ENCODE assay signal across 8 cellular contexts in the genomic region with DNA sequence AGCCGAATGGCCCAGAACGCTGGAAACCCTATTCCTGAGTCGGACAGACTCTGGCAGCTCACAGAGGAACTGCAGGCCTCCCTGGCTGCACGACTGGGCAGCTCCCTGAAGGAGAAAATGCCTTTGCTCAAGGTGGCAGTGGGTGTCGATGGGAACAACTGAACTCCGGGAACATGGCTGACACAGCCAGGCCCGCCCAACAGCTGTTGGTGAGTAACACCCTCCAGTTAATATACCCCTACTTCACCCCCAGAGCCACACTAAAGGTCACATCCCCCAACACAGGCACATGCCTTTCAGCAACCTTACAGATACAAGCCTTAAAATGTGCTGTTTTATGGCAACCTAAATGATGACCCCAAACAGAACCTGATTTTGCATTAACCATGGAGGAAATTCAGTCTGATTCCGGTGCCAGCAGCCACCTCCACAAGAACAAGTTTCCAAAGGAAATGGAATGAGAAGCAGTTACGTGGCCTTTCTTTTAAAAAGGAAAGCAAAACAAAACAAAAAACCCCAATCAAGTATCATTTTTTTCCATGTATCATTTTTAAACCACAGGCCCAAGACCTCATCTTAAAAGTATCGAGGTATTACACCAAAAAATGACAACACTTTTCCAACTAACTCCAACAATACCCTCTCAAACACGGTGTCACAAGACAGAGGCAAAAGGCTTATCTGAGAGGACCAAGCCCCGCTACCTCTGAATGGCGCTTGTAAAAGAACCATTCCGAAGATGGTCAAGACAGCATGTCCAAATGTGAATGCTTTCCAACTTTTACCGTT. TPM values are rescaled to one million over a fixed set of nuclear protein-coding genes. Genes with fewer than 3 reads are reported as not detected.
A peak's percentile ranks its signal among the peaks of the same experiment; 100 is the strongest.
DNase-seq lines count a peak whose midpoint lies in the region; ATAC-seq and TF ChIP-seq lines count a peak whose summit lies in the region.

No MANE protein-coding gene starts in this region.

- peak; percentile 81 for DNase-seq in activated effector memory CD4-positive, alpha-beta T cell treated with anti-CD3 and anti-CD28 coated beads, Interleukin-2, amount 50 U/mL, for 16 hours
- no peak for DNase-seq in activated effector memory CD4-positive, alpha-beta T cell treated with Interleukin-2 at 50 U/mL for 16 hours
- DNase-seq in activated CD4-positive, alpha-beta memory T cell treated with anti-CD3 and anti-CD28 coated beads, Interleukin-2, amount 10 ng/mL, durations not matched to agents 7 days and 5 days, result peak; percentile 45
- DNase-seq in endothelial cell (ENCODE audit: low spot score) (no peak), mucosa of descending colon (peak; percentile 66 to 77 (median 69)), substantia nigra (lab: John Stamatoyannopoulos, UW) (peak in 39 of 49 donors; percentile 9 to 64 (median 41)), NCI-H1436 treated with DMSO at 0.1 percent for 48 hours (lab: John Stamatoyannopoulos, UW) (no peak)

- H3K36me3 Mint-ChIP-seq in activated CD4-positive, alpha-beta memory T cell treated with anti-CD3 and anti-CD28 coated beads, Interleukin-2, amount 10 ng/mL, durations not matched to agents 7 days and 5 days (ENCODE audit: low read depth), result peaks cover 28% of the 10 kb centered on the region
- H3K36me3 Mint-ChIP-seq in endothelial cell (ENCODE audit: low read depth, unreplicated experiment), result peaks cover 4% of the 10 kb centered on the region

- peak overlapping the region; percentile 97 for H3K27ac Mint-ChIP-seq in activated CD4-positive, alpha-beta memory T cell treated with anti-CD3 and anti-CD28 coated beads, Interleukin-2, amount 10 ng/mL, durations not matched to agents 7 days and 5 days
- H3K27ac Mint-ChIP-seq in endothelial cell (ENCODE audit: unreplicated experiment), result no peak overlapping the region

- H3K27ac ChIP-seq in substantia nigra (ENCODE audit: low read depth, low read length, poor library complexity, severe bottlenecking), result peak overlapping the region; percentile 91

- no peaks in the 10 kb centered on the region for H3K27me3 Mint-ChIP-seq in activated CD4-positive, alpha-beta memory T cell treated with anti-CD3 and anti-CD28 coated beads, Interleukin-2, amount 10 ng/mL, durations not matched to agents 7 days and 5 days
- peaks cover 17% of the 10 kb centered on the region for H3K27me3 Mint-ChIP-seq in endothelial cell (ENCODE audit: unreplicated experiment)

- no peaks in the 10 kb centered on the region for H3K9me3 Mint-ChIP-seq in activated CD4-positive, alpha-beta memory T cell treated with anti-CD3 and anti-CD28 coated beads, Interleukin-2, amount 10 ng/mL, durations not matched to agents 7 days and 5 days
- H3K9me3 Mint-ChIP-seq in endothelial cell (ENCODE audit: unreplicated experiment), result no peaks in the 10 kb centered on the region

- CTCF ChIA-PET in activated CD4-positive, alpha-beta memory T cell treated with anti-CD3 and anti-CD28 coated beads, Interleukin-2, amount 10 ng/mL, durations not matched to agents 7 days and 5 days (lab: Charles Lee), result interaction anchor here (0.9 to 1.4 kb wide), 4 partner anchors 8 to 191 kb away, joined by 3 to 6 read pairs (median 4); no protein-coding TSS in a partner anchor

- TF ChIP-seq CTCF in endothelial cell (IDR thresholded peaks at IDR 0.05; ENCODE audit: unreplicated experiment) (no peak), mucosa of descending colon (IDR thresholded peaks at IDR 0.05) (no peak)

- POLR2A ChIA-PET in activated CD4-positive, alpha-beta memory T cell treated with anti-CD3 and anti-CD28 coated beads, Interleukin-2, amount 10 ng/mL, durations not matched to agents 7 days and 5 days (lab: Charles Lee), result interaction anchor here (1.0 to 5.6 kb wide), 9 partner anchors 9 to 196 kb away, joined by 3 to 95 read pairs (median 5); no protein-coding TSS in a partner anchor

- peaks cover 43% of the 10 kb centered on the region for H3K4me1 ChIP-seq in mucosa of descending colon (ENCODE audit: low read depth)

- peak overlapping the region; percentile 96 for H3K4me3 Mint-ChIP-seq in activated CD4-positive, alpha-beta memory T cell treated with anti-CD3 and anti-CD28 coated beads, Interleukin-2, amount 10 ng/mL, durations not matched to agents 7 days and 5 days
- peak overlapping the region; percentile 63 for H3K4me3 Mint-ChIP-seq in endothelial cell (ENCODE audit: unreplicated experiment)

- H3K4me1 Mint-ChIP-seq in activated CD4-positive, alpha-beta memory T cell treated with anti-CD3 and anti-CD28 coated beads, Interleukin-2, amount 10 ng/mL, durations not matched to agents 7 days and 5 days, result peaks cover 54% of the 10 kb centered on the region
- H3K4me1 Mint-ChIP-seq in endothelial cell (ENCODE audit: unreplicated experiment), result peaks cover 23% of the 10 kb centered on the region

- intact Hi-C loops in mucosa of descending colon (cut with DNase I, micrococcal nuclease), result loop anchor here in 1 of 2 donors (10.0 kb wide), 1 partner anchor 183 kb away; no protein-coding TSS in a partner anchor

- peak overlapping the region; percentile 92 for H3K4me3 ChIP-seq in mucosa of descending colon

- no peaks in the 10 kb centered on the region for H3K36me3 ChIP-seq in mucosa of descending colon (ENCODE audit: low read depth)

- ATAC-seq in mucosa of descending colon (peak; percentile 30), GM18867 (IDR thresholded peaks at IDR 0.05; ENCODE audit: unreplicated experiment) (no peak)

- no peaks in the 10 kb centered on the region for H3K9me3 ChIP-seq in mucosa of descending colon

RNA-seq across cellular contexts. Expression of gene KLF9, which starts 3.1 kb away (rescaled TPM):
- total RNA-seq in activated CD4-positive, alpha-beta memory T cell treated with anti-CD3 and anti-CD28 coated beads, Interleukin-2, amount 10 ng/mL, durations not matched to agents 7 days and 5 days, result 10 to 100 TPM; 19.2 to 19.6 TPM
- total RNA-seq in endothelial cell (ENCODE audit: unreplicated experiment) (0.87 TPM), mucosa of descending colon (100 to 1,000 TPM in 1 of 3 donors, 10 to 100 TPM in 2; 29.5 to 104 (median 45.4) TPM)

Comparison
In these comparisons a context has a peak if more than half of its experiments do, and no peak if none do; other contexts are left out.
1. DNase-seq: peak in activated effector memory CD4-positive, alpha-beta T cell treated with anti-CD3 and anti-CD28 coated beads, Interleukin-2, amount 50 U/mL, for 16 hours (single experiment), activated CD4-positive, alpha-beta memory T cell treated with anti-CD3 and anti-CD28 coated beads, Interleukin-2, amount 10 ng/mL, durations not matched to agents 7 days and 5 days (single experiment), mucosa of descending colon (3 of 3) and substantia nigra (39 of 49); none in activated effector memory CD4-positive, alpha-beta T cell treated with Interleukin-2 at 50 U/mL for 16 hours (single experiment), endothelial cell (single experiment) and NCI-H1436 treated with DMSO at 0.1 percent for 48 hours (single experiment).
2. RNA of gene KLF9, which starts 3.1 kb away (total RNA-seq): 29.5 to 104 TPM in mucosa of descending colon and 19.2 to 19.6 TPM in activated CD4-positive, alpha-beta memory T cell treated with anti-CD3 and anti-CD28 coated beads, Interleukin-2, amount 10 ng/mL, durations not matched to agents 7 days and 5 days; 0.87 TPM in endothelial cell (single experiment); every median in the first group is over 10 times any median in the second.